In genomic region chr2:242116676-242117075, GRCh38 we compare ENCODE assay signal across 8 cellular contexts.
DNase-seq lines count a peak whose midpoint lies in the region; ATAC-seq, FAIRE-seq and TF ChIP-seq lines count a peak whose summit lies in the region.
"Not testable (repeated sequence)": the region's sequence is repeated elsewhere in the genome, so short reads cannot be mapped to it uniquely, and the experiment has no call there.

No MANE protein-coding gene starts in this region.

- H2AFZ ChIP-seq in PC-3 (ENCODE audit: low read length); endothelial cell of umbilical vein (ENCODE audit: low read depth, low read length): not testable (repeated sequence)

- DNase-seq in PC-3, left ventricle myocardium superior, left colon, mucosa of descending colon: not testable (repeated sequence)
- DNase-seq in dermis blood vessel endothelial cell (peak; percentile 5), endothelial cell of umbilical vein (ENCODE audit: low read depth, low spot score) (peak; percentile 19)

- intact Hi-C loops in PC-3 (cut with micrococcal nuclease); endothelial cell of umbilical vein (cut with micrococcal nuclease); left ventricle myocardium superior (cut with micrococcal nuclease); left colon (cut with DNase I, micrococcal nuclease); mucosa of descending colon (cut with DNase I, micrococcal nuclease): not testable (repeated sequence)

- H3K9ac ChIP-seq in PC-3 (ENCODE audit: low read length); endothelial cell of umbilical vein (replicated peaks; ENCODE audit: extremely low read depth, insufficient read depth, low read length): not testable (repeated sequence)

- H3K36me3 ChIP-seq in PC-3 (ENCODE audit: low read depth, low read length); endothelial cell of umbilical vein (ENCODE audit: control insufficient read depth in 2 of 2, extremely low read depth in 1 of 2, insufficient read depth in 2 of 2, low read length in 2 of 2); mucosa of descending colon (ENCODE audit: low read depth): not testable (repeated sequence)

- peak overlapping the region; percentile 55; the same call in 1 of the 2 replicates for H3K27ac ChIP-seq in C4-2B
- H3K27ac ChIP-seq in PC-3 (ENCODE audit: low read length); endothelial cell of umbilical vein (ENCODE audit: insufficient read depth, low read depth, low read length): not testable (repeated sequence)
- H3K27ac ChIP-seq in VCaP, result peak overlapping the region; percentile 56

- not testable (repeated sequence) for TF ChIP-seq POLR2A in endothelial cell of umbilical vein (IDR thresholded peaks at IDR 0.05; ENCODE audit: low read depth, low read length)

- BruUV-seq in PC-3 (replicated peaks; lab: Mats Ljungman, UMichigan); endothelial cell of umbilical vein (replicated peaks; lab: Mats Ljungman, UMichigan): not testable (repeated sequence)

- not testable (repeated sequence) for H3F3A ChIP-seq in PC-3 (ENCODE audit: low read length, unreplicated experiment)

- not testable (repeated sequence) for H3K79me2 ChIP-seq in PC-3 (ENCODE audit: low read length); endothelial cell of umbilical vein (ENCODE audit: control insufficient read depth, insufficient read depth, low read length)

- FAIRE-seq in endothelial cell of umbilical vein (lab: Jason Lieb, UNC), result not testable (repeated sequence)

- H3K9me1 ChIP-seq in endothelial cell of umbilical vein (replicated peaks; ENCODE audit: control insufficient read depth, extremely low read depth, insufficient read depth, low read length), result not testable (repeated sequence)

- not testable (repeated sequence) for H3K9me3 ChIP-seq in PC-3 (ENCODE audit: low read length); endothelial cell of umbilical vein (replicated peaks; ENCODE audit: control insufficient read depth, insufficient read depth, low read length); mucosa of descending colon

- H3K4me2 ChIP-seq in PC-3 (ENCODE audit: low read length); endothelial cell of umbilical vein (ENCODE audit: insufficient read depth, low read length): not testable (repeated sequence)

- H3K4me1 ChIP-seq in PC-3 (ENCODE audit: insufficient read depth, low read length); endothelial cell of umbilical vein (ENCODE audit: control insufficient read depth, extremely low read depth, insufficient read depth, low read length); mucosa of descending colon (ENCODE audit: low read depth): not testable (repeated sequence)

- POLR2A ChIA-PET in PC-3 (lab: Charles Lee; ENCODE audit: unreplicated experiment); endothelial cell of umbilical vein (lab: Charles Lee): not testable (repeated sequence)

- H3K27me3 ChIP-seq in PC-3 (ENCODE audit: low read length); endothelial cell of umbilical vein (ENCODE audit: control insufficient read depth in 2 of 2, insufficient read depth in 2 of 2, low read length in 2 of 2): not testable (repeated sequence)

- not testable (repeated sequence) for H3K9me2 ChIP-seq in PC-3 (replicated peaks; ENCODE audit: low read length)

- dilution Hi-C loops in endothelial cell of umbilical vein (cut with MboI; ENCODE audit: extremely low pct_ligation_motif_present, low sequenced_read_pairs), result not testable (repeated sequence)

- not testable (repeated sequence) for H4K20me1 ChIP-seq in PC-3 (ENCODE audit: low read length); endothelial cell of umbilical vein (replicated peaks; ENCODE audit: control insufficient read depth, extremely low read depth, insufficient read depth, low read length)

- H3K4me3 ChIP-seq in PC-3 (ENCODE audit: low read length); endothelial cell of umbilical vein (replicated peaks in 1 of 3; ENCODE audit: insufficient read depth in 1 of 3, low read depth in 1 of 3, low read length in 3 of 3); mucosa of descending colon: not testable (repeated sequence)

- ATAC-seq in PC-3 (peak; percentile 77), left ventricle myocardium superior (peak; percentile 27), left colon (peak; percentile 80), mucosa of descending colon (peak; percentile 73)

- TF ChIP-seq CTCF in C4-2B (conservative IDR thresholded peaks at IDR 0.05); PC-3 (conservative IDR thresholded peaks at IDR 0.05; ENCODE audit: low read depth, low read length); VCaP (conservative IDR thresholded peaks at IDR 0.05); endothelial cell of umbilical vein (IDR thresholded peaks at IDR 0.05; ENCODE audit: extremely low read depth in 1 of 2, insufficient read depth in 1 of 2, low read depth in 1 of 2, low read length in 2 of 2); mucosa of descending colon (IDR thresholded peaks at IDR 0.05): not testable (repeated sequence)

- CTCF ChIA-PET in PC-3 (lab: Charles Lee); endothelial cell of umbilical vein (lab: Charles Lee): not testable (repeated sequence)

Comparison
In these comparisons a context has a peak if more than half of its experiments do, and no peak if none do; other contexts are left out.
1. ATAC-seq: peak in every context shown above with its lines; median percentile 80 in left colon; 77 in PC-3; 73 in mucosa of descending colon; 27 in left ventricle myocardium superior.